Comparison of ENCODE assay signal across 1 cellular context in the genomic region with DNA sequence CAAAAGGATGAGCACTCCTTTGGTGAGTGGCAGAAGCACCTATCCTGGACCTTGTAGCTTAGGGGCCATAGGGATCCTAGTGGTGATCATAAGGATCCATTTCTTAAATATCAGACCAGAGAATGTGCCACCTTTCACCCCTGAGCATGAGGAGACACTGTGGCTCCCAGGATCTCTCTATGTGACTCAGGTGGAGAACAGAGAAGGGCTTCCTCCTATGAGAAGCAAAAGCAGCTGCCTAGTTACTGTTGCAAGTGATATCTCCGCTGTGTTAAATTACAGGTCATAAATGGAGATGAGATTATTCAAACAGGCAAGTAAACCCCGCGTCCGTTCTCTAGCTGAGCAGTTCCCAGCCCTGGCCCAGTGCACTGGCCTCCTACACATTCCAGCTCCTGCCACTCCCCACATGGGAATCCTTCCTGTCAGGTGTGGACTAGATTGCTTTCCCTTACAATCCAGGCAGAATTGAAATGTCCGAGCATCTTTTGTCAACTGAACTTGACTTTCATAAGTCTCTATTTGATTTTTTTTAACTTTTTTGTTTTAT.
TF ChIP-seq lines count a peak whose summit lies in the region.

No MANE protein-coding gene starts in this region.

TF ChIP-seq in GM23338, 12 proteins besides CTCF, POLR2A, EP300 and RAD21 (continued from another document):
- TF ChIP-seq, protein P1, sequence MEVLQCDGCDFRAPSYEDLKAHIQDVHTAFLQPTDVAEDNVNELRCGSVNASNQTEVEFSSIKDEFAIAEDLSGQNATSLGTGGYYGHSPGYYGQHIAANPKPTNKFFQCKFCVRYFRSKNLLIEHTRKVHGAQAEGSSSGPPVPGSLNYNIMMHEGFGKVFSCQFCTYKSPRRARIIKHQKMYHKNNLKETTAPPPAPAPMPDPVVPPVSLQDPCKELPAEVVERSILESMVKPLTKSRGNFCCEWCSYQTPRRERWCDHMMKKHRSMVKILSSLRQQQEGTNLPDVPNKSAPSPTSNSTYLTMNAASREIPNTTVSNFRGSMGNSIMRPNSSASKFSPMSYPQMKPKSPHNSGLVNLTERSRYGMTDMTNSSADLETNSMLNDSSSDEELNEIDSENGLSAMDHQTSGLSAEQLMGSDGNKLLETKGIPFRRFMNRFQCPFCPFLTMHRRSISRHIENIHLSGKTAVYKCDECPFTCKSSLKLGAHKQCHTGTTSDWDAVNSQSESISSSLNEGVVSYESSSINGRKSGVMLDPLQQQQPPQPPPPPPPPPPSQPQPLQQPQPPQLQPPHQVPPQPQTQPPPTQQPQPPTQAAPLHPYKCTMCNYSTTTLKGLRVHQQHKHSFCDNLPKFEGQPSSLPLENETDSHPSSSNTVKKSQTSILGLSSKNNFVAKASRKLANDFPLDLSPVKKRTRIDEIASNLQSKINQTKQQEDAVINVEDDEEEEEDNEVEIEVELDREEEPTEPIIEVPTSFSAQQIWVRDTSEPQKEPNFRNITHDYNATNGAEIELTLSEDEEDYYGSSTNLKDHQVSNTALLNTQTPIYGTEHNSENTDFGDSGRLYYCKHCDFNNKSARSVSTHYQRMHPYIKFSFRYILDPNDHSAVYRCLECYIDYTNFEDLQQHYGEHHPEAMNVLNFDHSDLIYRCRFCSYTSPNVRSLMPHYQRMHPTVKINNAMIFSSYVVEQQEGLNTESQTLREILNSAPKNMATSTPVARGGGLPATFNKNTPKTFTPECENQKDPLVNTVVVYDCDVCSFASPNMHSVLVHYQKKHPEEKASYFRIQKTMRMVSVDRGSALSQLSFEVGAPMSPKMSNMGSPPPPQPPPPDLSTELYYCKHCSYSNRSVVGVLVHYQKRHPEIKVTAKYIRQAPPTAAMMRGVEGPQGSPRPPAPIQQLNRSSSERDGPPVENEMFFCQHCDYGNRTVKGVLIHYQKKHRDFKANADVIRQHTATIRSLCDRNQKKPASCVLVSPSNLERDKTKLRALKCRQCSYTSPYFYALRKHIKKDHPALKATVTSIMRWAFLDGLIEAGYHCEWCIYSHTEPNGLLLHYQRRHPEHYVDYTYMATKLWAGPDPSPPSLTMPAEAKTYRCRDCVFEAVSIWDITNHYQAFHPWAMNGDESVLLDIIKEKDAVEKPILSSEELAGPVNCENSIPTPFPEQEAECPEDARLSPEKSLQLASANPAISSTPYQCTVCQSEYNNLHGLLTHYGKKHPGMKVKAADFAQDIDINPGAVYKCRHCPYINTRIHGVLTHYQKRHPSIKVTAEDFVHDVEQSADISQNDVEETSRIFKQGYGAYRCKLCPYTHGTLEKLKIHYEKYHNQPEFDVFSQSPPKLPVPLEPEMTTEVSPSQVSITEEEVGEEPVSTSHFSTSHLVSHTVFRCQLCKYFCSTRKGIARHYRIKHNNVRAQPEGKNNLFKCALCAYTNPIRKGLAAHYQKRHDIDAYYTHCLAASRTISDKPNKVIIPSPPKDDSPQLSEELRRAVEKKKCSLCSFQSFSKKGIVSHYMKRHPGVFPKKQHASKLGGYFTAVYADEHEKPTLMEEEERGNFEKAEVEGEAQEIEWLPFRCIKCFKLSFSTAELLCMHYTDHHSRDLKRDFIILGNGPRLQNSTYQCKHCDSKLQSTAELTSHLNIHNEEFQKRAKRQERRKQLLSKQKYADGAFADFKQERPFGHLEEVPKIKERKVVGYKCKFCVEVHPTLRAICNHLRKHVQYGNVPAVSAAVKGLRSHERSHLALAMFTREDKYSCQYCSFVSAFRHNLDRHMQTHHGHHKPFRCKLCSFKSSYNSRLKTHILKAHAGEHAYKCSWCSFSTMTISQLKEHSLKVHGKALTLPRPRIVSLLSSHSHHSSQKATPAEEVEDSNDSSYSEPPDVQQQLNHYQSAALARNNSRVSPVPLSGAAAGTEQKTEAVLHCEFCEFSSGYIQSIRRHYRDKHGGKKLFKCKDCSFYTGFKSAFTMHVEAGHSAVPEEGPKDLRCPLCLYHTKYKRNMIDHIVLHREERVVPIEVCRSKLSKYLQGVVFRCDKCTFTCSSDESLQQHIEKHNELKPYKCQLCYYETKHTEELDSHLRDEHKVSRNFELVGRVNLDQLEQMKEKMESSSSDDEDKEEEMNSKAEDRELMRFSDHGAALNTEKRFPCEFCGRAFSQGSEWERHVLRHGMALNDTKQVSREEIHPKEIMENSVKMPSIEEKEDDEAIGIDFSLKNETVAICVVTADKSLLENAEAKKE (CRISPR knock-in tag; IDR thresholded peaks at IDR 0.05): no peak
- TF ChIP-seq ZNF331 (CRISPR knock-in tag; IDR thresholded peaks at IDR 0.05; ENCODE audit: low read depth) (no peak), EZH2phosphoT487 (IDR thresholded peaks at IDR 0.05; ENCODE audit: unreplicated experiment) (no peak), ZNF114 (CRISPR knock-in tag; IDR thresholded peaks at IDR 0.05) (no peak)
